ENCODE assay signal across 21 cellular contexts in genomic region chr3:31364188-31364587, GRCh38.
"Had no signal": no experiment of that assay in that cellular context is flagged by ENCODE, and none has a peak within 500 bp of the region (broad histone marks: within the 10 kb centered on the region; RNA-seq: fewer than 3 reads in every experiment).

No MANE protein-coding gene starts in this region.

- H3K27ac ChIP-seq: coronary artery, pancreas, sigmoid colon, thyroid gland, uterus had no signal

- H3K36me3 ChIP-seq: pancreas, sigmoid colon, thyroid gland, uterus had no signal

- H3K4me1 ChIP-seq: pancreas, sigmoid colon, thyroid gland, uterus had no signal

- H3K36me3 Mint-ChIP-seq: activated naive CD8-positive, alpha-beta T cell; immature natural killer cell; natural killer cell had no signal

- ATAC-seq: activated CD4-positive, alpha-beta T cell treated with anti-CD3 and anti-CD28 coated beads for 36 hours; natural killer cell; pancreas; WTC11 had no signal

- DNase-seq: activated CD4-positive, alpha-beta T cell treated with anti-CD3 and anti-CD28 coated beads for 36 hours; activated CD4-positive, alpha-beta T cell treated with anti-CD3 and anti-CD28 coated beads, Interleukin-2, amount 50 U/mL, for 48 hours; activated T-cell treated with anti-CD3 and anti-CD28 coated beads for 4 hours; immature natural killer cell; mesendoderm; natural killer cell; pancreas; sigmoid colon; stimulated activated CD4-positive, alpha-beta T cell treated with anti-CD3 and anti-CD28 coated beads, Interleukin-12 subunit alpha, Interleukin-12 subunit beta, amount 100 ng/mL, for 4 hours; stimulated activated CD4-positive, alpha-beta T cell treated with anti-CD3 and anti-CD28 coated beads, Interleukin-1b, Interleukin-23, amount 100 ng/mL, for 48 hours; stimulated activated CD8-positive, alpha-beta memory T cell treated with anti-CD3 and anti-CD28 coated beads, Interleukin-4, amount 100 ng/mL, for 48 hours; stimulated activated naive CD4-positive, alpha-beta T cell; thyroid gland; uterus had no signal

- H3K4me3 ChIP-seq: coronary artery, pancreas, sigmoid colon, thyroid gland, uterus had no signal

- H3K27me3 ChIP-seq: pancreas, sigmoid colon, thyroid gland, uterus had no signal

- H3K9me3 ChIP-seq: pancreas, sigmoid colon, thyroid gland, uterus had no signal

- FAIRE-seq: pancreas, TTC549 had no signal

- H3K9me3 Mint-ChIP-seq: central memory CD8-positive, alpha-beta T cell; immature natural killer cell; natural killer cell; T-helper 2 cell treated with Interferon-gamma antibody and Interleukin-4, amounts not matched to agents 5 μg/mL and 100 μg/mL, for 36 hours had no signal

- H3K4me3 Mint-ChIP-seq: activated CD4-positive, alpha-beta T cell treated with anti-CD3 and anti-CD28 coated beads for 36 hours; activated naive CD8-positive, alpha-beta T cell; activated T-helper 1 cell treated with anti-CD3 and anti-CD28 coated beads, Interleukin-12 subunit alpha, Interleukin-12 subunit beta, Interleukin-2, Interleukin-4 antibody, amounts not matched to agents 30 ng/mL and 10 ng/mL and 1 ng/mL, durations not matched to agents 14 hours and 24 hours and 36 hours; central memory CD8-positive, alpha-beta T cell; immature natural killer cell; natural killer cell; T-helper 2 cell treated with Interferon-gamma antibody and Interleukin-4, amounts not matched to agents 5 μg/mL and 100 μg/mL, for 36 hours; WTC11 had no signal

- H3K4me1 Mint-ChIP-seq: immature natural killer cell, natural killer cell had no signal

- H3K27me3 Mint-ChIP-seq: activated CD4-positive, alpha-beta T cell treated with anti-CD3 and anti-CD28 coated beads for 36 hours; activated naive CD8-positive, alpha-beta T cell; central memory CD8-positive, alpha-beta T cell had no signal

- H3K27ac Mint-ChIP-seq: activated CD4-positive, alpha-beta T cell treated with anti-CD3 and anti-CD28 coated beads for 36 hours; activated naive CD8-positive, alpha-beta T cell; activated T-helper 1 cell treated with anti-CD3 and anti-CD28 coated beads, Interleukin-12 subunit alpha, Interleukin-12 subunit beta, Interleukin-2, Interleukin-4 antibody, amounts not matched to agents 30 ng/mL and 10 ng/mL and 1 ng/mL, durations not matched to agents 14 hours and 24 hours and 36 hours; natural killer cell; T-helper 2 cell treated with Interferon-gamma antibody and Interleukin-4, amounts not matched to agents 5 μg/mL and 100 μg/mL, for 36 hours; WTC11 had no signal
